In the genomic region with DNA sequence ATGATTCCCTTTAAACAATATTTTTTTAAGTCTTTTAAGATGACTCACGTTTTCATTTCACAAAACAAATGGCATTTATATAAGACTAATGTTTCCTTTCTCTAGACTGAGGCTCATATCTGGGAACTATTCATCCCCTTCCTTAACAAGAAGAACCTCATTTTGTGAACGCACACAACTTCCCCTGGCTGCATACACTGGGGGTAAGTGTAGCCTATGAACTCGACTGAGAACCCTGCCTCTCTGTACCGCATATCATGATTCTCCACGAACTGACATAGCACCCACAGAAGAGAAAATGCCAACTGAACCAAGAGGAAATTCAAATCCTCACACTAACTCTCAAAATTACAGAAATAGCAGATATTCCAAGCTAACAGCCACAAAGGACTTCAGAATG, we compare ENCODE assay signal across 17 cellular contexts.
DNase-seq lines count a peak whose midpoint lies in the region; ATAC-seq, FAIRE-seq and TF ChIP-seq lines count a peak whose summit lies in the region.
"Had no signal": no experiment of that assay in that cellular context is flagged by ENCODE, and none has a peak within 500 bp of the region (broad histone marks: within the 10 kb centered on the region; RNA-seq: fewer than 3 reads in every experiment).

No MANE protein-coding gene starts in this region.

- CTCF ChIA-PET in A549 (lab: Yijun Ruan, JAX) (no interaction called here), SK-N-SH (lab: Yijun Ruan, JAX) (interaction anchor here (1.0 to 1.4 kb wide), 4 partner anchors 13 to 1225 kb away, joined by 3 to 4 read pairs (median 3); no protein-coding TSS in a partner anchor)

- H3K27me3 ChIP-seq in SK-N-SH (ENCODE audit: insufficient read depth) (no peaks in the 10 kb centered on the region), esophagus muscularis mucosa (no peaks in the 10 kb centered on the region)
- H3K27me3 ChIP-seq: pancreas, testis had no signal

- H3K79me2 ChIP-seq in SK-N-SH (ENCODE audit: insufficient read depth), result peaks cover 15% of the 10 kb centered on the region

- TF ChIP-seq RAD21 in A549 (conservative IDR thresholded peaks at IDR 0.05 in 1 of 2, IDR thresholded peaks at IDR 0.05 in 1 of 2), result no peak
- TF ChIP-seq RAD21 in SK-N-SH (IDR thresholded peaks at IDR 0.05; ENCODE audit: low read length), result no peak

- H3K4me3 ChIP-seq in A549 (no peak overlapping the region), SK-N-SH (ENCODE audit: low read depth in 2 of 2, low read length in 1 of 2) (0 out of 4 replicates have a peak overlapping the region, but pooled peaks of 1 of the 2 experiments have one; percentile 15), esophagus muscularis mucosa (no peak overlapping the region)
- H3K4me3 ChIP-seq: pancreas, testis had no signal

- no peak overlapping the region for H3K4me3 Mint-ChIP-seq in nephron progenitor cell
- H3K4me3 Mint-ChIP-seq: activated CD4-positive, alpha-beta memory T cell treated with anti-CD3 and anti-CD28 coated beads for 36 hours; activated T-helper 1 cell treated with anti-CD3 and anti-CD28 coated beads, Interleukin-12 subunit alpha, Interleukin-12 subunit beta, Interleukin-2, Interleukin-4 antibody, amounts not matched to agents 30 ng/mL and 10 ng/mL and 1 ng/mL, durations not matched to agents 14 hours and 24 hours and 36 hours had no signal

- no peak for FAIRE-seq in A549 (lab: Jason Lieb, UNC)
- FAIRE-seq: A204.1, pancreas had no signal

- no peaks in the 10 kb centered on the region for H3K9me2 ChIP-seq in SK-N-SH

- H3K4me1 Mint-ChIP-seq in nephron progenitor cell, result peaks cover 57% of the 10 kb centered on the region

- H3K27me3 Mint-ChIP-seq in nephron progenitor cell (ENCODE audit: low read depth, poor library complexity), result no peaks in the 10 kb centered on the region

- ATAC-seq in A549, result no peak
- ATAC-seq: pancreas had no signal

- no peaks in the 10 kb centered on the region for H4K20me1 ChIP-seq in SK-N-SH (ENCODE audit: insufficient read depth)

- H3K9me3 ChIP-seq in A549 (no peaks in the 10 kb centered on the region), SK-N-SH (no peaks in the 10 kb centered on the region), esophagus muscularis mucosa (no peaks in the 10 kb centered on the region)
- H3K9me3 ChIP-seq: Caco-2, pancreas, testis had no signal

- H3K9me3 Mint-ChIP-seq in nephron progenitor cell, result no peaks in the 10 kb centered on the region
- H3K9me3 Mint-ChIP-seq: activated CD4-positive, alpha-beta memory T cell treated with anti-CD3 and anti-CD28 coated beads for 36 hours; activated T-helper 1 cell treated with anti-CD3 and anti-CD28 coated beads, Interleukin-12 subunit alpha, Interleukin-12 subunit beta, Interleukin-2, Interleukin-4 antibody, amounts not matched to agents 30 ng/mL and 10 ng/mL and 1 ng/mL, durations not matched to agents 14 hours and 24 hours and 36 hours had no signal

- H3K4me2 ChIP-seq in A549 (0 out of 3 replicates have a peak overlapping the region, but pooled peaks have one; percentile 16), SK-N-SH (peak overlapping the region; percentile 73)
- H3K4me2 ChIP-seq: KMS-11 had no signal

- H3K4me1 ChIP-seq in A549 (0 out of 3 replicates have a peak, but pooled peaks cover 7% of the 10 kb centered on the region), SK-N-SH (ENCODE audit: control insufficient read depth in 1 of 2, insufficient read depth in 2 of 2, low read depth in 1 of 2, low read length in 1 of 2) (peaks cover 55 to 58% of the 10 kb centered on the region in 2 experiments), esophagus muscularis mucosa (peaks cover 5 to 19% (median 9%) of the 10 kb centered on the region in 4 donors)
- H3K4me1 ChIP-seq: Caco-2, pancreas, testis had no signal

- no peak overlapping the region for H2AFZ ChIP-seq in SK-N-SH (ENCODE audit: low read depth)

- no peak for TF ChIP-seq EP300 in A549 (IDR thresholded peaks at IDR 0.05)
- TF ChIP-seq EP300 in SK-N-SH (IDR thresholded peaks at IDR 0.05; ENCODE audit: borderline replicate concordance in 1 of 2, low read depth in 1 of 2, low read length in 1 of 2), result no peak
- TF ChIP-seq EP300 in esophagus muscularis mucosa (IDR thresholded peaks at IDR 0.05), result no peak

- H3K36me3 ChIP-seq in SK-N-SH (replicated peaks in 1 of 2; ENCODE audit: control insufficient read depth in 1 of 2, insufficient read depth in 2 of 2, low read length in 1 of 2) (peaks cover 13 to 14% of the 10 kb centered on the region in 2 experiments), esophagus muscularis mucosa (no peaks in the 10 kb centered on the region)
- H3K36me3 ChIP-seq: pancreas had no signal

- H3K27ac Mint-ChIP-seq in nephron progenitor cell, result peak overlapping the region; percentile 80
- H3K27ac Mint-ChIP-seq: activated CD4-positive, alpha-beta memory T cell treated with anti-CD3 and anti-CD28 coated beads for 36 hours; activated T-helper 1 cell treated with anti-CD3 and anti-CD28 coated beads, Interleukin-12 subunit alpha, Interleukin-12 subunit beta, Interleukin-2, Interleukin-4 antibody, amounts not matched to agents 30 ng/mL and 10 ng/mL and 1 ng/mL, durations not matched to agents 14 hours and 24 hours and 36 hours had no signal

- no peak overlapping the region for H3K27ac ChIP-seq in A549
- peak overlapping the region; percentile 50 to 91; a peak in 3 of 4 replicates for H3K27ac ChIP-seq in SK-N-SH (ENCODE audit: low read depth in 2 of 2, low read length in 1 of 2)
- peak overlapping the region in 3 of 4 donors; percentile 13 to 30 (median 13) for H3K27ac ChIP-seq in esophagus muscularis mucosa (replicated peaks in 1 of 4)
- H3K27ac ChIP-seq: HL-60, KMS-11, pancreas, testis had no signal

- TF ChIP-seq CTCF in A549 (IDR thresholded peaks at IDR 0.05) (no peak), SK-N-SH (IDR thresholded peaks at IDR 0.05) (no peak), esophagus muscularis mucosa (IDR thresholded peaks at IDR 0.05) (no peak), nephron progenitor cell (IDR thresholded peaks at IDR 0.05) (no peak)

- TF ChIP-seq POLR2A in A549 (IDR thresholded peaks at IDR 0.05; ENCODE audit: low read length) (no peak), esophagus muscularis mucosa (IDR thresholded peaks at IDR 0.05; ENCODE audit: low read depth) (no peak)

- H3K36me3 Mint-ChIP-seq in nephron progenitor cell (ENCODE audit: low read depth), result peaks cover 5% of the 10 kb centered on the region
- H3K36me3 Mint-ChIP-seq: activated CD4-positive, alpha-beta memory T cell treated with anti-CD3 and anti-CD28 coated beads for 36 hours had no signal

- POLR2A ChIA-PET in A549 (lab: Yijun Ruan, JAX), result no interaction called here
- POLR2A ChIA-PET in SK-N-SH (lab: Yijun Ruan, JAX), result no interaction called here

- DNase-seq in A549 (ENCODE audit: low read depth in 1 of 2, low spot score in 1 of 2) (no peak), SK-N-SH (no peak), esophagus muscularis mucosa (ENCODE audit: extremely low spot score) (no peak), nephron progenitor cell (no peak), mucosa of gallbladder (ENCODE audit: low spot score) (no peak), NCI-H2081 (lab: John Stamatoyannopoulos, UW) (no peak), NCI-H226 (no peak)
- no peak for DNase-seq in activated CD4-positive, alpha-beta T cell treated with anti-CD3 and anti-CD28 coated beads, Interleukin-2, amount 50 U/mL, for 4 hours
- DNase-seq: activated CD4-positive, alpha-beta memory T cell treated with anti-CD3 and anti-CD28 coated beads for 36 hours; Caco-2; HCEC 1CT; pancreas; testis had no signal

- intact Hi-C loops in esophagus muscularis mucosa (cut with DNase I), result no loop called here

- 59% methylated on average over 5 of the region's 5 CpGs for WGBS in A549 (ENCODE audit: missing lambda C conversion rate)
- WGBS in SK-N-SH (ENCODE audit: low lambda C conversion rate), result 54% methylated on average over 5 of the region's 5 CpGs
- 71% methylated on average over 5 of the region's 5 CpGs for WGBS in esophagus muscularis mucosa

- peaks cover 19% of the 10 kb centered on the region for H3F3A ChIP-seq in SK-N-SH (replicated peaks; ENCODE audit: insufficient read depth)

- H3K9ac ChIP-seq in SK-N-SH, result peak overlapping the region; percentile 30; the same call in 1 of the 2 replicates
- H3K9ac ChIP-seq: KMS-11 had no signal

TF ChIP-seq in A549, 52 proteins besides CTCF, POLR2A, EP300 and RAD21:
- TF ChIP-seq FOSB (CRISPR knock-in tag; IDR thresholded peaks at IDR 0.05) (no peak), RFX5 (IDR thresholded peaks at IDR 0.05) (no peak), JUN (IDR thresholded peaks at IDR 0.05) (no peak), NPAS2 (CRISPR knock-in tag; IDR thresholded peaks at IDR 0.05; ENCODE audit: borderline replicate concordance) (no peak), HOXB5 (CRISPR knock-in tag; IDR thresholded peaks at IDR 0.05) (no peak), KDM1A (IDR thresholded peaks at IDR 0.05; ENCODE audit: low read depth) (no peak), KDM5A (IDR thresholded peaks at IDR 0.05) (no peak)

TF ChIP-seq in SK-N-SH, 30 proteins besides CTCF, POLR2A, EP300 and RAD21:
- TF ChIP-seq FOSL2 (IDR thresholded peaks at IDR 0.05; ENCODE audit: borderline replicate concordance, low read depth), result 0 out of 2 replicates have a peak, but pooled peaks have one; percentile 9
- TF ChIP-seq, protein P1, sequence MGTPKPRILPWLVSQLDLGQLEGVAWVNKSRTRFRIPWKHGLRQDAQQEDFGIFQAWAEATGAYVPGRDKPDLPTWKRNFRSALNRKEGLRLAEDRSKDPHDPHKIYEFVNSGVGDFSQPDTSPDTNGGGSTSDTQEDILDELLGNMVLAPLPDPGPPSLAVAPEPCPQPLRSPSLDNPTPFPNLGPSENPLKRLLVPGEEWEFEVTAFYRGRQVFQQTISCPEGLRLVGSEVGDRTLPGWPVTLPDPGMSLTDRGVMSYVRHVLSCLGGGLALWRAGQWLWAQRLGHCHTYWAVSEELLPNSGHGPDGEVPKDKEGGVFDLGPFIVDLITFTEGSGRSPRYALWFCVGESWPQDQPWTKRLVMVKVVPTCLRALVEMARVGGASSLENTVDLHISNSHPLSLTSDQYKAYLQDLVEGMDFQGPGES (IDR thresholded peaks at IDR 0.05; ENCODE audit: low read depth, low read length), result no peak

Comparison
In these comparisons a context has a peak if more than half of its experiments do, and no peak if none do; other contexts are left out.
1. H3K27ac ChIP-seq: peak in SK-N-SH (2 of 2) and esophagus muscularis mucosa (3 of 4); none in A549 (0 of 2).